In genomic region chr18:7116832-7117389, GRCh38 we compare ENCODE assay signal across 9 cellular contexts. TPM values are rescaled to one million over a fixed set of nuclear protein-coding genes. Genes with fewer than 3 reads are reported as not detected.
DNase-seq lines count a peak whose midpoint lies in the region; ATAC-seq and TF ChIP-seq lines count a peak whose summit lies in the region.
"Had no signal": no experiment of that assay in that cellular context is flagged by ENCODE, and none has a peak within 500 bp of the region (broad histone marks: within the 10 kb centered on the region; RNA-seq: fewer than 3 reads in every experiment).

No MANE protein-coding gene starts in this region.

- H3K4me1 ChIP-seq in GM23338 (ENCODE audit: insufficient read depth) = peaks cover 7% of the 10 kb centered on the region
- H3K4me1 ChIP-seq in iPS DF 6.9 (ENCODE audit: control insufficient read depth, insufficient read depth, low read length) = no peaks in the 10 kb centered on the region
- peaks cover 0 to 18% (median 0%) of the 10 kb centered on the region in 4 donors for H3K4me1 ChIP-seq in Peyer's patch

- no peaks in the 10 kb centered on the region for H3K9me3 ChIP-seq in iPS DF 6.9 (ENCODE audit: control insufficient read depth, insufficient read depth, low read length)
- no peaks in the 10 kb centered on the region for H3K9me3 ChIP-seq in Peyer's patch
- H3K9me3 ChIP-seq: mucosa of descending colon had no signal

- no peak overlapping the region for H3K27ac Mint-ChIP-seq in GM23338
- no peak overlapping the region for H3K27ac Mint-ChIP-seq in activated T-helper 17 cell treated with anti-CD3 and anti-CD28 coated beads, Interleukin-2, amount 50 U/mL, for 72 hours

- TF ChIP-seq CTCF in GM23338 (conservative IDR thresholded peaks at IDR 0.05; ENCODE audit: low read depth in 2 of 2) = peak in 1 of 2 experiments; percentile 12; a peak in 1 of 4 replicates
- no peak for TF ChIP-seq CTCF in Peyer's patch (IDR thresholded peaks at IDR 0.05)

- H2AFZ ChIP-seq in GM23338 = peak overlapping the region; percentile 93

- H3K27me3 Mint-ChIP-seq in GM23338 (ENCODE audit: insufficient read depth, low read depth, poor library complexity) = peaks cover 16% of the 10 kb centered on the region
- H3K27me3 Mint-ChIP-seq in activated T-helper 17 cell treated with anti-CD3 and anti-CD28 coated beads, Interleukin-2, amount 50 U/mL, for 72 hours = peaks cover 30% of the 10 kb centered on the region

- no peaks in the 10 kb centered on the region for H3F3A ChIP-seq in GM23338 (replicated peaks; ENCODE audit: low read depth)

- H3K27me3 ChIP-seq in GM23338 (ENCODE audit: insufficient read depth) = peaks cover 30% of the 10 kb centered on the region
- no peaks in the 10 kb centered on the region; the same call in 1 of the 2 replicates for H3K27me3 ChIP-seq in iPS DF 6.9 (ENCODE audit: control insufficient read depth, insufficient read depth, low read length)
- H3K27me3 ChIP-seq in Peyer's patch = peaks cover 0 to 14% of the 10 kb centered on the region in 2 donors

- peaks cover 30% of the 10 kb centered on the region for H3K79me2 ChIP-seq in GM23338 (replicated peaks; ENCODE audit: insufficient read depth)

- WGBS in iPS DF 6.9 (ENCODE audit: insufficient coverage, insufficient read length) = no CpG with 5 or more reads among the region's 61 CpGs

- DNase-seq in GM23338 (ENCODE audit: low spot score) = peak; percentile 60
- DNase-seq in iPS DF 6.9 (ENCODE audit: low read depth, low spot score) = no peak
- no peak for DNase-seq in skeletal muscle cell (ENCODE audit: low read depth)
- DNase-seq in DMS153 (lab: John Stamatoyannopoulos, UW) = no peak
- DNase-seq in cerebellar cortex (ENCODE audit: low spot score) = no peak
- no peak for DNase-seq in Peyer's patch
- DNase-seq in posterior vena cava (ENCODE audit: low spot score) = no peak
- DNase-seq: mucosa of descending colon had no signal

- H3K27ac ChIP-seq in GM23338 (ENCODE audit: low read depth) (no peak overlapping the region), iPS DF 6.9 (ENCODE audit: low read length) (no peak overlapping the region), Peyer's patch (no peak overlapping the region)

- H3K36me3 ChIP-seq in GM23338 (ENCODE audit: insufficient read depth) (no peaks in the 10 kb centered on the region), iPS DF 6.9 (ENCODE audit: control insufficient read depth, insufficient read depth, low read length) (no peaks in the 10 kb centered on the region), Peyer's patch (no peaks in the 10 kb centered on the region)

- no peaks in the 10 kb centered on the region for H3K9me2 ChIP-seq in GM23338 (ENCODE audit: insufficient read depth)

- intact Hi-C loops in posterior vena cava (cut with DNase I) = no loop called here

- H3K4me2 ChIP-seq in GM23338 = peak overlapping the region; percentile 86

- H3K4me3 Mint-ChIP-seq in GM23338 = peak overlapping the region; percentile 84
- peak overlapping the region; percentile 45 for H3K4me3 Mint-ChIP-seq in activated T-helper 17 cell treated with anti-CD3 and anti-CD28 coated beads, Interleukin-2, amount 50 U/mL, for 72 hours

- peaks cover 4% of the 10 kb centered on the region; the same call in 1 of the 3 replicates for H3K36me3 Mint-ChIP-seq in GM23338 (ENCODE audit: low read depth)
- H3K36me3 Mint-ChIP-seq in activated T-helper 17 cell treated with anti-CD3 and anti-CD28 coated beads, Interleukin-2, amount 50 U/mL, for 72 hours (ENCODE audit: low read depth) = peaks cover 6% of the 10 kb centered on the region

- TF ChIP-seq POLR2A in Peyer's patch (IDR thresholded peaks at IDR 0.05) = no peak

- H3K9me3 Mint-ChIP-seq in GM23338 = peaks cover 2% of the 10 kb centered on the region; the same call in 1 of the 3 replicates
- peaks cover 8% of the 10 kb centered on the region for H3K9me3 Mint-ChIP-seq in activated T-helper 17 cell treated with anti-CD3 and anti-CD28 coated beads, Interleukin-2, amount 50 U/mL, for 72 hours

- H4K20me1 ChIP-seq in GM23338 (replicated peaks; ENCODE audit: insufficient read depth) = no peaks in the 10 kb centered on the region; the same call in 1 of the 2 replicates

- ATAC-seq in GM23338 = peak; percentile 60
- ATAC-seq in activated T-helper 17 cell treated with anti-CD3 and anti-CD28 coated beads, Interleukin-2, amount 50 U/mL, for 72 hours (replicated peaks) = no peak
- ATAC-seq: mucosa of descending colon had no signal

- H3K4me1 Mint-ChIP-seq in GM23338 = peaks cover 20% of the 10 kb centered on the region
- H3K4me1 Mint-ChIP-seq in activated T-helper 17 cell treated with anti-CD3 and anti-CD28 coated beads, Interleukin-2, amount 50 U/mL, for 72 hours = peaks cover 8% of the 10 kb centered on the region

- H3K4me3 ChIP-seq in GM23338 = peak overlapping the region; percentile 90
- peak overlapping the region; percentile 86 for H3K4me3 ChIP-seq in iPS DF 6.9 (ENCODE audit: low read length)
- peak overlapping the region; percentile 57 for H3K4me3 ChIP-seq in skeletal muscle cell (ENCODE audit: low read depth, low read length)
- peak overlapping the region in 2 of 4 donors; percentile 35 to 36 for H3K4me3 ChIP-seq in Peyer's patch
- H3K4me3 ChIP-seq: mucosa of descending colon had no signal

TF ChIP-seq in GM23338, 12 proteins besides CTCF, POLR2A, EP300 and RAD21 (continues in another document):
- TF ChIP-seq NANOG (IDR thresholded peaks at IDR 0.05; ENCODE audit: borderline replicate concordance) = no peak
- no peak for TF ChIP-seq ZNF331 (CRISPR knock-in tag; IDR thresholded peaks at IDR 0.05; ENCODE audit: low read depth)
- no peak for TF ChIP-seq STAT1 (IDR thresholded peaks at IDR 0.05; ENCODE audit: unreplicated experiment)
- TF ChIP-seq EZH2phosphoT487 (IDR thresholded peaks at IDR 0.05; ENCODE audit: unreplicated experiment) = no peak
- TF ChIP-seq EZH2 (IDR thresholded peaks at IDR 0.05; ENCODE audit: low read depth, unreplicated experiment) = no peak
- no peak for TF ChIP-seq CREB1 (CRISPR knock-in tag; IDR thresholded peaks at IDR 0.05; ENCODE audit: low read depth)
- no peak for TF ChIP-seq POLR2AphosphoS5 (IDR thresholded peaks at IDR 0.05; ENCODE audit: low read depth)
- TF ChIP-seq ZNF114 (CRISPR knock-in tag; IDR thresholded peaks at IDR 0.05) = no peak
- no peak for TF ChIP-seq ETS1 (IDR thresholded peaks at IDR 0.05)
- TF ChIP-seq JUNB (IDR thresholded peaks at IDR 0.05; ENCODE audit: unreplicated experiment) = no peak
- TF ChIP-seq REST (IDR thresholded peaks at IDR 0.05; ENCODE audit: unreplicated experiment) = no peak

RNA-seq across cellular contexts. Expression of gene LAMA1, which starts 0.7 kb away (rescaled TPM):
- 47.6 and 52.3 TPM in 2 replicates for total RNA-seq in GM23338 (2014; rRNA removed; shearing (Covaris generic))
- 14.8 and 15.9 TPM in 2 replicates for polyA plus RNA-seq in GM23338 (2016; fragmentation: Nextera tagmentation; extraction: Ambion mirVana)
- total RNA-seq in activated T-helper 17 cell treated with anti-CD3 and anti-CD28 coated beads, Interleukin-2, amount 50 U/mL, for 72 hours = not detected
- total RNA-seq in Peyer's patch (1 to 10 TPM in 3 of 4 donors, not detected in 1; 1.8 to 3.5 (median 2.2) TPM), posterior vena cava (1 to 10 TPM; 1.8 to 4.0 TPM)
